Comparison of ENCODE assay signal across 22 cellular contexts in genomic region chr9:135165756-135166519, GRCh38.
A peak's percentile ranks its signal among the peaks of the same experiment; 100 is the strongest.
DNase-seq lines count a peak whose midpoint lies in the region; ATAC-seq and TF ChIP-seq lines count a peak whose summit lies in the region.
"Had no signal": no experiment of that assay in that cellular context is flagged by ENCODE, and none has a peak within 500 bp of the region (broad histone marks: within the 10 kb centered on the region; RNA-seq: fewer than 3 reads in every experiment).

No MANE protein-coding gene starts in this region.

- no peak overlapping the region for H4K5ac ChIP-seq in mesendoderm (ENCODE audit: low read length)

- H3K56ac ChIP-seq in mesendoderm (ENCODE audit: low read length), result peak overlapping the region; percentile 68

- peak overlapping the region; percentile 59 for H2AK5ac ChIP-seq in mesendoderm (ENCODE audit: low read length)

- H3K9ac ChIP-seq in mesendoderm (ENCODE audit: low read length), result no peak overlapping the region

- H3K4me3 Mint-ChIP-seq in naive thymus-derived CD4-positive, alpha-beta T cell, result no peak overlapping the region
- H3K4me3 Mint-ChIP-seq: CD14-positive monocyte, HFFc6 had no signal

- H3K9me3 Mint-ChIP-seq in naive thymus-derived CD4-positive, alpha-beta T cell, result peaks cover 0 to 7% (median 0%) of the 10 kb centered on the region in 11 donors

- no CpG with 5 or more reads among the region's 25 CpGs for WGBS in mesendoderm (ENCODE audit: extremely low coverage, insufficient coverage, low lambda C conversion rate)
- 71 to 79% methylated on average over 25 of the region's 25 CpGs for WGBS in testis, 2 donors

- no peaks in the 10 kb centered on the region for H3K36me3 Mint-ChIP-seq in naive thymus-derived CD4-positive, alpha-beta T cell
- H3K36me3 Mint-ChIP-seq: CD14-positive monocyte had no signal

- ATAC-seq in HG03108 (IDR thresholded peaks at IDR 0.05; ENCODE audit: unreplicated experiment), result no peak
- no peak for ATAC-seq in naive thymus-derived CD4-positive, alpha-beta T cell
- ATAC-seq: GM12878 had no signal

- H2BK5ac ChIP-seq in mesendoderm (ENCODE audit: low read length), result peak overlapping the region; percentile 87

- H2BK120ac ChIP-seq in mesendoderm (ENCODE audit: low read depth, low read length), result no peak overlapping the region

- no peaks in the 10 kb centered on the region for H3K27me3 ChIP-seq in mesendoderm (ENCODE audit: insufficient read depth, low read length, poor library complexity)
- no peaks in the 10 kb centered on the region for H3K27me3 ChIP-seq in testis
- H3K27me3 ChIP-seq in naive thymus-derived CD4-positive, alpha-beta T cell (ENCODE audit: control insufficient read depth in 2 of 2, insufficient read depth in 2 of 2, low read length in 2 of 2), result no peaks in the 10 kb centered on the region
- H3K27me3 ChIP-seq: Peyer's patch had no signal

- H3K27ac Mint-ChIP-seq in naive thymus-derived CD4-positive, alpha-beta T cell, result no peak overlapping the region
- H3K27ac Mint-ChIP-seq: HFFc6 had no signal

- TF ChIP-seq POLR2A in testis (IDR thresholded peaks at IDR 0.05), result no peak

- no peak overlapping the region for H3K23ac ChIP-seq in mesendoderm (ENCODE audit: low read length)

- H3K79me2 ChIP-seq in mesendoderm (ENCODE audit: control insufficient read depth, insufficient read depth, low read length), result no peaks in the 10 kb centered on the region

- peaks cover 0 to 27% (median 0%) of the 10 kb centered on the region in 5 donors for H3K27me3 Mint-ChIP-seq in naive thymus-derived CD4-positive, alpha-beta T cell

- H3K4me1 ChIP-seq in mesendoderm (ENCODE audit: control insufficient read depth, low read depth, low read length) (peaks cover 10% of the 10 kb centered on the region), testis (peaks cover 3% of the 10 kb centered on the region)
- no peaks in the 10 kb centered on the region for H3K4me1 ChIP-seq in naive thymus-derived CD4-positive, alpha-beta T cell (ENCODE audit: control insufficient read depth in 2 of 2, insufficient read depth in 2 of 2, low read length in 2 of 2)
- H3K4me1 ChIP-seq: Peyer's patch had no signal

- no peaks in the 10 kb centered on the region for H3K9me3 ChIP-seq in testis
- H3K9me3 ChIP-seq in naive thymus-derived CD4-positive, alpha-beta T cell (ENCODE audit: control insufficient read depth in 2 of 3, low read length in 3 of 3), result no peaks in the 10 kb centered on the region
- H3K9me3 ChIP-seq: Peyer's patch had no signal

- H3K4ac ChIP-seq in mesendoderm (ENCODE audit: low read depth, low read length), result peak overlapping the region; percentile 28

- no peak overlapping the region for H3K4me2 ChIP-seq in mesendoderm (ENCODE audit: low read length)

- POLR2A ChIA-PET in naive thymus-derived CD4-positive, alpha-beta T cell (lab: Charles Lee), result no interaction called here

- no peak overlapping the region for H4K8ac ChIP-seq in mesendoderm (ENCODE audit: low read depth, low read length)

- H3K27ac ChIP-seq in caudate nucleus (ENCODE audit: low read depth, low read length) (peak overlapping the region; percentile 44), mesendoderm (ENCODE audit: low read depth, low read length) (peak overlapping the region; percentile 12), testis (no peak overlapping the region)
- H3K27ac ChIP-seq in naive thymus-derived CD4-positive, alpha-beta T cell (ENCODE audit: low read depth, low read length), result no peak overlapping the region
- H3K27ac ChIP-seq: 22Rv1, Peyer's patch had no signal

- intact Hi-C loops in testis (cut with DNase I; ENCODE audit: low total_unique reads), result no loop called here
- intact Hi-C loops in naive thymus-derived CD4-positive, alpha-beta T cell (cut with micrococcal nuclease), result no loop called here

- DNase-seq in DMS53 (lab: John Stamatoyannopoulos, UW), result peak; percentile 6
- DNase-seq in DMS53 treated with DMSO at 0.1 percent for 48 hours (lab: John Stamatoyannopoulos, UW; ENCODE audit: unreplicated experiment), result no peak
- DNase-seq in caudate nucleus (lab: John Stamatoyannopoulos, UW), result peak in 41 of 61 donors; percentile 8 to 90 (median 48)
- DNase-seq in mesendoderm, result peak; percentile 60
- DNase-seq in testis, result peak; percentile 61
- no peak for DNase-seq in naive thymus-derived CD4-positive, alpha-beta T cell
- DNase-seq in DMS153 treated with DMSO at 0.1 percent for 48 hours (lab: John Stamatoyannopoulos, UW; ENCODE audit: unreplicated experiment), result no peak
- DNase-seq: ACHN, DMS79 treated with DMSO at 0.1 percent for 48 hours, HFFc6, IMR-90, NCI-H1105, NCI-H146, NCI-H2029 treated with DMSO at 0.1 percent for 48 hours, NCI-H510A treated with DMSO at 0.1 percent for 48 hours, NCI-H748 treated with DMSO at 0.1 percent for 48 hours, Peyer's patch, SW 1271 had no signal

- H3K4me3 ChIP-seq in mesendoderm (ENCODE audit: low read length), result no peak overlapping the region
- no peak overlapping the region for H3K4me3 ChIP-seq in testis
- H3K4me3 ChIP-seq in naive thymus-derived CD4-positive, alpha-beta T cell (ENCODE audit: low read length), result no peak overlapping the region
- H3K4me3 ChIP-seq: GM12878, Peyer's patch had no signal

- no peak for TF ChIP-seq CTCF in testis (IDR thresholded peaks at IDR 0.05)

- peak overlapping the region; percentile 60 for H3K18ac ChIP-seq in mesendoderm (ENCODE audit: low read length)

- H3K36me3 ChIP-seq in mesendoderm (ENCODE audit: control insufficient read depth, insufficient read depth, low read length) (no peaks in the 10 kb centered on the region), testis (ENCODE audit: low read depth, missing control alignments) (no peaks in the 10 kb centered on the region)
- H3K36me3 ChIP-seq in naive thymus-derived CD4-positive, alpha-beta T cell (ENCODE audit: control insufficient read depth in 2 of 3, insufficient read depth in 3 of 3, low read length in 3 of 3), result no peaks in the 10 kb centered on the region
- H3K36me3 ChIP-seq: Peyer's patch had no signal

- no peak overlapping the region for H2BK15ac ChIP-seq in mesendoderm (replicated peaks; ENCODE audit: low read depth)

- no peaks in the 10 kb centered on the region for H3K79me1 ChIP-seq in mesendoderm (ENCODE audit: low read length)

- no peaks in the 10 kb centered on the region for H3K4me1 Mint-ChIP-seq in naive thymus-derived CD4-positive, alpha-beta T cell
- H3K4me1 Mint-ChIP-seq: CD14-positive monocyte had no signal

- CTCF ChIA-PET in naive thymus-derived CD4-positive, alpha-beta T cell (lab: Charles Lee), result no interaction called here

Comparison
In these comparisons a context has a peak if more than half of its experiments do, and no peak if none do; other contexts are left out.
1. DNase-seq: peak in DMS53 (single experiment), caudate nucleus (41 of 61), mesendoderm (single experiment) and testis (single experiment); none in DMS53 treated with DMSO at 0.1 percent for 48 hours (single experiment), naive thymus-derived CD4-positive, alpha-beta T cell (0 of 9) and DMS153 treated with DMSO at 0.1 percent for 48 hours (single experiment).
2. H3K27ac ChIP-seq: peak in caudate nucleus (single experiment) and mesendoderm (single experiment); none in testis (0 of 2) and naive thymus-derived CD4-positive, alpha-beta T cell (single experiment).